In the genomic region with DNA sequence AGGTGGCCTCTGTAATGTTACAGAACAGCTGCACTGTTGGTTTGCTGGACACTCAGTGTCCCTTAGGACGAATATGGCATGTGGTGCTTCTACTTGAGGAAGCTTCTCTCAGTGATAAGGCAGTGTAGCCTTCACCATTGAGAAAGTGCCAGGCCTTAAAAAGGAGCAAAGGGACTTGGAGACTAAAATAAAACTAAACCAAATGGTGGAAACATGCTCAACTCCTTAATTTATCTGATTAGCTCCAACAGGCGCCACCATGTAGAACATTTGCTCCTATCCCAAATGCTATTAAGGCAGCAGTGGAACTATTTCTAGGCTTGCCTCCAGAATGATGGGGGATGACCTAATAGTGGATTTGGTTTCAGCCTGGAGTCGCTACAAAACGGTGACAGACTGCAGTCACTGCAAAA, we compare ENCODE assay signal across 14 cellular contexts.
DNase-seq lines count a peak whose midpoint lies in the region; ATAC-seq, FAIRE-seq and TF ChIP-seq lines count a peak whose summit lies in the region.
"Had no signal": no experiment of that assay in that cellular context is flagged by ENCODE, and none has a peak within 500 bp of the region (broad histone marks: within the 10 kb centered on the region; RNA-seq: fewer than 3 reads in every experiment).

No MANE protein-coding gene starts in this region.

- H3K23ac ChIP-seq in mesendoderm (ENCODE audit: low read length) = no peak overlapping the region

- CTCF ChIA-PET in HepG2 (lab: Yijun Ruan, JAX; ENCODE audit: low intra/inter-chr PET ratio, low total read pairs) = no interaction called here

- H2AFZ ChIP-seq in HepG2 (ENCODE audit: low read length) = no peak overlapping the region

- H3K4me2 ChIP-seq in mesendoderm (ENCODE audit: low read length) (no peak overlapping the region), HepG2 (ENCODE audit: low read depth, low read length) (no peak overlapping the region)

- TF ChIP-seq CTCF in heart left ventricle (IDR thresholded peaks at IDR 0.05) = no peak
- no peak for TF ChIP-seq CTCF in HepG2 (CRISPR knock-in tag; IDR thresholded peaks at IDR 0.05)

- intact Hi-C loops in heart left ventricle (cut with DNase I) = loop anchor here in 1 of 10 donors (10.0 kb wide), 1 partner anchor 418 kb away; no protein-coding TSS in a partner anchor
- intact Hi-C loops in cardiac septum (cut with DNase I) = no loop called here
- intact Hi-C loops in sciatic nerve (cut with DNase I) = no loop called here
- intact Hi-C loops in HepG2 (cut with micrococcal nuclease; ENCODE audit: unreplicated experiment) = no loop called here

- POLR2A ChIA-PET in HepG2 (lab: Yijun Ruan, JAX) = no interaction called here

- H3K4me1 ChIP-seq in heart left ventricle (peaks cover 0 to 12% (median 5%) of the 10 kb centered on the region in 12 donors), mesendoderm (ENCODE audit: control insufficient read depth, low read depth, low read length) (peaks cover 3% of the 10 kb centered on the region), HepG2 (ENCODE audit: insufficient read depth, low read length) (no peaks in the 10 kb centered on the region)

- no peak overlapping the region for H2BK5ac ChIP-seq in mesendoderm (ENCODE audit: low read length)

- H3K9ac ChIP-seq in mesendoderm (ENCODE audit: low read length) (no peak overlapping the region), HepG2 (ENCODE audit: insufficient read depth, low read depth, low read length) (no peak overlapping the region)

- no peak overlapping the region for H2AK5ac ChIP-seq in mesendoderm (ENCODE audit: low read length)

- no peaks in the 10 kb centered on the region for H3K27me3 ChIP-seq in heart left ventricle
- H3K27me3 ChIP-seq in mesendoderm (ENCODE audit: insufficient read depth, low read length, poor library complexity) = no peaks in the 10 kb centered on the region
- H3K27me3 ChIP-seq in HepG2 (ENCODE audit: control insufficient read depth in 1 of 2, insufficient read depth in 2 of 2, low read length in 2 of 2) = no peaks in the 10 kb centered on the region

- 22 to 38% (median 30%) methylated on average over 4 of the region's 4 CpGs for WGBS in heart left ventricle, 4 donors
- WGBS in mesendoderm (ENCODE audit: extremely low coverage, insufficient coverage, low lambda C conversion rate) = no CpG with 5 or more reads among the region's 4 CpGs
- WGBS in HepG2 (ENCODE audit: low lambda C conversion rate) = 11% methylated on average over 4 of the region's 4 CpGs

- H2BK15ac ChIP-seq in mesendoderm (replicated peaks; ENCODE audit: low read depth) = no peak overlapping the region

- no peak overlapping the region for H3K56ac ChIP-seq in mesendoderm (ENCODE audit: low read length)

- H3K9me3 ChIP-seq in heart left ventricle (no peaks in the 10 kb centered on the region), HepG2 (ENCODE audit: low read length) (no peaks in the 10 kb centered on the region)

- H3K79me2 ChIP-seq in mesendoderm (ENCODE audit: control insufficient read depth, insufficient read depth, low read length) (no peaks in the 10 kb centered on the region), HepG2 (ENCODE audit: insufficient read depth, low read length) (no peaks in the 10 kb centered on the region)

- no peaks in the 10 kb centered on the region for H3K36me3 ChIP-seq in heart left ventricle
- no peaks in the 10 kb centered on the region for H3K36me3 ChIP-seq in mesendoderm (ENCODE audit: control insufficient read depth, insufficient read depth, low read length)
- no peaks in the 10 kb centered on the region for H3K36me3 ChIP-seq in HepG2 (replicated peaks in 1 of 2; ENCODE audit: control insufficient read depth in 1 of 2, insufficient read depth in 2 of 2, low read length in 2 of 2)

- TF ChIP-seq POLR2A in heart left ventricle (IDR thresholded peaks at IDR 0.05) = no peak
- no peak for TF ChIP-seq POLR2A in HepG2 (IDR thresholded peaks at IDR 0.05; ENCODE audit: insufficient read depth in 1 of 2, low read depth in 2 of 2, low read length in 2 of 2)

- no peak for TF ChIP-seq EP300 in HepG2 (IDR thresholded peaks at IDR 0.05; ENCODE audit: low read depth in 2 of 2, low read length in 2 of 2)
- no peak for TF ChIP-seq EP300 in HepG2 (CRISPR knock-in tag; IDR thresholded peaks at IDR 0.05; ENCODE audit: borderline replicate concordance)

- in situ Hi-C loops in HepG2 (cut with HindIII; ENCODE audit: extremely low pct_ligation_motif_present, low pct_unique_long_range_greater_than_20kb) = loop anchor here (10.0 kb wide), 2 partner anchors 148 to 418 kb away; no protein-coding TSS in a partner anchor

- DNase-seq in heart left ventricle (peak in 1 of 5 donors; percentile 12), cardiac septum (ENCODE audit: low spot score) (no peak), mesendoderm (peak; percentile 53), sciatic nerve (ENCODE audit: low spot score) (no peak), NCI-H524 treated with DMSO at 0.1 percent for 48 hours (lab: John Stamatoyannopoulos, UW) (no peak), COR-L47 (lab: John Stamatoyannopoulos, UW) (no peak), HepG2 (ENCODE audit: low spot score) (no peak)
- DNase-seq: ACHN; CD4-positive, alpha-beta T cell; DMS79; GOT3; H9 had no signal

- H3K18ac ChIP-seq in mesendoderm (ENCODE audit: low read length) = no peak overlapping the region

- no peak overlapping the region for H4K5ac ChIP-seq in mesendoderm (ENCODE audit: low read length)

- no peak for FAIRE-seq in HepG2 (lab: Jason Lieb, UNC)
- FAIRE-seq: G401.6, GM12891 had no signal

- BruUV-seq in HepG2 (replicated peaks; lab: Mats Ljungman, UMichigan) = no TSS peak

- H2BK120ac ChIP-seq in mesendoderm (ENCODE audit: low read depth, low read length) = no peak overlapping the region

- peak; percentile 76 to 95 (median 89) for ATAC-seq in heart left ventricle
- peak; percentile 87 for ATAC-seq in sciatic nerve
- ATAC-seq in HepG2 = no peak

- H3K27ac ChIP-seq in heart left ventricle (peak overlapping the region in 4 of 12 donors; percentile 41 to 78 (median 58)), mesendoderm (ENCODE audit: low read depth, low read length) (no peak overlapping the region), HepG2 (ENCODE audit: extremely low read length, insufficient read depth, low read length) (no peak overlapping the region)

- no peak overlapping the region for H3K4me3 ChIP-seq in heart left ventricle
- no peak overlapping the region for H3K4me3 ChIP-seq in mesendoderm (ENCODE audit: low read length)
- no peak overlapping the region for H3K4me3 ChIP-seq in HepG2 (replicated peaks in 1 of 3; ENCODE audit: insufficient read depth in 1 of 3, low read depth in 2 of 3, low read length in 3 of 3)

- H4K20me1 ChIP-seq in HepG2 (ENCODE audit: insufficient read depth, low read length) = no peaks in the 10 kb centered on the region

- TF ChIP-seq RAD21 in HepG2 (CRISPR knock-in tag; IDR thresholded peaks at IDR 0.05) = no peak

- no peak overlapping the region for H4K8ac ChIP-seq in mesendoderm (ENCODE audit: low read depth, low read length)

- H3K4ac ChIP-seq in mesendoderm (ENCODE audit: low read depth, low read length) = peak overlapping the region; percentile 52

- no peaks in the 10 kb centered on the region for H3K79me1 ChIP-seq in mesendoderm (ENCODE audit: low read length)

TF ChIP-seq in HepG2, 621 proteins besides CTCF, POLR2A, EP300 and RAD21:
- TF ChIP-seq NCOA2 (CRISPR knock-in tag; IDR thresholded peaks at IDR 0.05) (no peak), SP1 (IDR thresholded peaks at IDR 0.05) (no peak), SP1 (CRISPR knock-in tag; IDR thresholded peaks at IDR 0.05) (no peak), FIP1L1 (IDR thresholded peaks at IDR 0.05; ENCODE audit: borderline replicate concordance, insufficient read depth, low read depth, low read length) (no peak)
